ENCODE assay signal across 1 cellular context in genomic region chr2:133252770-133253355, GRCh38.
TF ChIP-seq lines count a peak whose summit lies in the region.

No MANE protein-coding gene starts in this region.

TF ChIP-seq in IMR-90, 13 proteins besides CTCF, POLR2A, EP300 and RAD21 (continued from another document):
- TF ChIP-seq USF2 (IDR thresholded peaks at IDR 0.05; ENCODE audit: low read depth, low read length) (no peak), NFE2L2 (IDR thresholded peaks at IDR 0.05; ENCODE audit: low read depth, low read length) (no peak), FOS (IDR thresholded peaks at IDR 0.05; ENCODE audit: low read depth, low read length) (no peak), MAZ (IDR thresholded peaks at IDR 0.05; ENCODE audit: borderline replicate concordance, low read depth, low read length) (no peak), MXI1 (IDR thresholded peaks at IDR 0.05; ENCODE audit: borderline replicate concordance, low read depth, low read length) (no peak), CEBPB (IDR thresholded peaks at IDR 0.05; ENCODE audit: low read depth, low read length) (no peak), MAFK (IDR thresholded peaks at IDR 0.05; ENCODE audit: low read depth, low read length) (no peak), CHD1 (IDR thresholded peaks at IDR 0.05; ENCODE audit: low read depth, low read length) (no peak), SMC3 (IDR thresholded peaks at IDR 0.05; ENCODE audit: low read depth, low read length) (no peak), ELK1 (IDR thresholded peaks at IDR 0.05; ENCODE audit: borderline replicate concordance, low read depth, low read length) (no peak)
TF ChIP-seq in IMR-90: peak in this region for 0.
